ENCODE assay signal across 6 cellular contexts in genomic region chr20:63730189-63730733, GRCh38. TPM values are rescaled to one million over a fixed set of nuclear protein-coding genes. Genes with fewer than 3 reads are reported as not detected.
A peak's percentile ranks its signal among the peaks of the same experiment; 100 is the strongest.
DNase-seq lines count a peak whose midpoint lies in the region; ATAC-seq and TF ChIP-seq lines count a peak whose summit lies in the region.
"Not testable (repeated sequence)": the region's sequence is repeated elsewhere in the genome, so short reads cannot be mapped to it uniquely, and the experiment has no call there.

No MANE protein-coding gene starts in this region.

- ATAC-seq in sciatic nerve, result not testable (repeated sequence)

- peak overlapping the region in 9 of 11 experiments; percentile 23 to 96 (median 86); a peak in 18 of 22 replicates for H3K27ac ChIP-seq in BLaER1 treated with 17β-estradiol and CSF1 and Interleukin-3, amounts not matched to agents 10 nM and 100 nM
- H3K27ac ChIP-seq in KOPT-K1 (ENCODE audit: low read depth, low read length, poor library complexity, severe bottlenecking) (peak overlapping the region; percentile 92), RWPE1 (peak overlapping the region; percentile 17)
- peak overlapping the region; percentile 42 for H3K27ac ChIP-seq in effector memory CD4-positive, alpha-beta T cell (ENCODE audit: insufficient read depth, low read length, poor library complexity, severe bottlenecking)

- H3K4me2 ChIP-seq in BLaER1 treated with 17β-estradiol and CSF1 and Interleukin-3, amounts not matched to agents 10 nM and 100 nM, result peak overlapping the region; percentile 63 to 90 (median 79)

- H3K27ac Mint-ChIP-seq in activated T-helper 2 cell treated with anti-CD3 and anti-CD28 coated beads, Interferon-gamma antibody, Interleukin-2, Interleukin-4, amounts not matched to agents 10 μg/mL and 5 μg/mL and 100 μg/mL, durations not matched to agents 14 hours and 24 hours and 36 hours, result not testable (repeated sequence)

- peak overlapping the region in 1 of 10 experiments; percentile 7; a peak in 1 of 20 replicates for H3K4me3 ChIP-seq in BLaER1 treated with 17β-estradiol and CSF1 and Interleukin-3, amounts not matched to agents 10 nM and 100 nM
- H3K4me3 ChIP-seq in effector memory CD4-positive, alpha-beta T cell (ENCODE audit: insufficient read depth, low read depth, low read length, poor library complexity, severe bottlenecking), result not testable (repeated sequence)

- peak overlapping the region in 8 of 11 experiments; percentile 46 to 81 (median 68); a peak in 12 of 22 replicates for H3K9ac ChIP-seq in BLaER1 treated with 17β-estradiol and CSF1 and Interleukin-3, amounts not matched to agents 10 nM and 100 nM

- not testable (repeated sequence) for DNase-seq in RWPE1 (ENCODE audit: low spot score); activated T-helper 2 cell treated with anti-CD3 and anti-CD28 coated beads, Interferon-gamma antibody, Interleukin-2, Interleukin-4, amounts not matched to agents 10 μg/mL and 5 μg/mL and 100 μg/mL, durations not matched to agents 14 hours and 24 hours and 36 hours (ENCODE audit: low spot score); effector memory CD4-positive, alpha-beta T cell
- DNase-seq in sciatic nerve (ENCODE audit: low spot score), result peak; percentile 49

- intact Hi-C loops in activated T-helper 2 cell treated with anti-CD3 and anti-CD28 coated beads, Interferon-gamma antibody, Interleukin-2, Interleukin-4, amounts not matched to agents 10 μg/mL and 5 μg/mL and 100 μg/mL, durations not matched to agents 14 hours and 24 hours and 36 hours (cut with micrococcal nuclease), result loop anchor here (5.0 to 10.0 kb wide), 2 partner anchors 93 to 135 kb away; partner anchors contain the start of genes ABHD16B and TPD52L2
- intact Hi-C loops in sciatic nerve (cut with DNase I), result not testable (repeated sequence)

- peaks cover 13% of the 10 kb centered on the region for H3K9me3 Mint-ChIP-seq in activated T-helper 2 cell treated with anti-CD3 and anti-CD28 coated beads, Interferon-gamma antibody, Interleukin-2, Interleukin-4, amounts not matched to agents 10 μg/mL and 5 μg/mL and 100 μg/mL, durations not matched to agents 14 hours and 24 hours and 36 hours

- peaks cover 38% of the 10 kb centered on the region for H3K4me1 Mint-ChIP-seq in activated T-helper 2 cell treated with anti-CD3 and anti-CD28 coated beads, Interferon-gamma antibody, Interleukin-2, Interleukin-4, amounts not matched to agents 10 μg/mL and 5 μg/mL and 100 μg/mL, durations not matched to agents 14 hours and 24 hours and 36 hours (ENCODE audit: low read depth)

- peaks cover 49 to 85% (median 82%) of the 10 kb centered on the region in 10 experiments for H3K4me1 ChIP-seq in BLaER1 treated with 17β-estradiol and CSF1 and Interleukin-3, amounts not matched to agents 10 nM and 100 nM
- H3K4me1 ChIP-seq in effector memory CD4-positive, alpha-beta T cell (ENCODE audit: control insufficient read depth, insufficient read depth, low read length, poor library complexity, severe bottlenecking), result peaks cover 42% of the 10 kb centered on the region

- peak overlapping the region; percentile 32 for H3K4me3 Mint-ChIP-seq in activated T-helper 2 cell treated with anti-CD3 and anti-CD28 coated beads, Interferon-gamma antibody, Interleukin-2, Interleukin-4, amounts not matched to agents 10 μg/mL and 5 μg/mL and 100 μg/mL, durations not matched to agents 14 hours and 24 hours and 36 hours (ENCODE audit: low read depth)

- H3K9me3 ChIP-seq in BLaER1 treated with 17β-estradiol and CSF1 and Interleukin-3, amounts not matched to agents 10 nM and 100 nM (replicated peaks in 1 of 11), result peaks cover 8 to 25% (median 20%) of the 10 kb centered on the region in 11 experiments
- H3K9me3 ChIP-seq in KOPT-K1 (ENCODE audit: insufficient read depth, low read length, poor library complexity, severe bottlenecking); effector memory CD4-positive, alpha-beta T cell (ENCODE audit: control insufficient read depth, low read length): not testable (repeated sequence)

- TF ChIP-seq CTCF in RWPE1 (conservative IDR thresholded peaks at IDR 0.05; ENCODE audit: low read depth), result not testable (repeated sequence)

- POLR2A ChIA-PET in RWPE1 (lab: Yijun Ruan, JAX; ENCODE audit: low non-redundant PET), result not testable (repeated sequence)

- peaks cover 47 to 65% (median 60%) of the 10 kb centered on the region in 11 experiments for H3K36me3 ChIP-seq in BLaER1 treated with 17β-estradiol and CSF1 and Interleukin-3, amounts not matched to agents 10 nM and 100 nM
- peaks cover 35% of the 10 kb centered on the region for H3K36me3 ChIP-seq in KOPT-K1 (ENCODE audit: insufficient read depth, low read length)
- H3K36me3 ChIP-seq in effector memory CD4-positive, alpha-beta T cell (ENCODE audit: control insufficient read depth, insufficient read depth, low read length), result peaks cover 20% of the 10 kb centered on the region

- H3K36me3 Mint-ChIP-seq in activated T-helper 2 cell treated with anti-CD3 and anti-CD28 coated beads, Interferon-gamma antibody, Interleukin-2, Interleukin-4, amounts not matched to agents 10 μg/mL and 5 μg/mL and 100 μg/mL, durations not matched to agents 14 hours and 24 hours and 36 hours (ENCODE audit: low read depth), result peaks cover 47% of the 10 kb centered on the region

- H3K27me3 ChIP-seq in BLaER1 treated with 17β-estradiol and CSF1 and Interleukin-3, amounts not matched to agents 10 nM and 100 nM; effector memory CD4-positive, alpha-beta T cell (replicated peaks; ENCODE audit: control insufficient read depth, insufficient read depth, low read length, poor library complexity, severe bottlenecking): not testable (repeated sequence)

- not testable (repeated sequence) for H3K27me3 Mint-ChIP-seq in activated T-helper 2 cell treated with anti-CD3 and anti-CD28 coated beads, Interferon-gamma antibody, Interleukin-2, Interleukin-4, amounts not matched to agents 10 μg/mL and 5 μg/mL and 100 μg/mL, durations not matched to agents 14 hours and 24 hours and 36 hours (ENCODE audit: low read depth)

- CTCF ChIA-PET in RWPE1 (lab: Yijun Ruan, JAX), result interaction anchor here (0.7 kb wide), 1 partner anchor 56 kb away, joined by 4 read pairs; no protein-coding TSS in a partner anchor

- H4K20me1 ChIP-seq in BLaER1 treated with 17β-estradiol and CSF1 and Interleukin-3, amounts not matched to agents 10 nM and 100 nM, result peaks cover 6 to 88% (median 40%) of the 10 kb centered on the region in 11 experiments; a peak in 20 of 22 replicates

RNA-seq across cellular contexts. Expression of gene LIME1, which starts 6.2 kb away (rescaled TPM):
- 15.7 TPM in 2 replicates for total RNA-seq in activated T-helper 2 cell treated with anti-CD3 and anti-CD28 coated beads, Interferon-gamma antibody, Interleukin-2, Interleukin-4, amounts not matched to agents 10 μg/mL and 5 μg/mL and 100 μg/mL, durations not matched to agents 14 hours and 24 hours and 36 hours
- total RNA-seq in sciatic nerve, result 8.1 TPM

RNA-seq across cellular contexts. Expression of gene SLC2A4RG, which starts 9.3 kb away (rescaled TPM):
- 48.3 and 53.0 TPM in 2 replicates for total RNA-seq in activated T-helper 2 cell treated with anti-CD3 and anti-CD28 coated beads, Interferon-gamma antibody, Interleukin-2, Interleukin-4, amounts not matched to agents 10 μg/mL and 5 μg/mL and 100 μg/mL, durations not matched to agents 14 hours and 24 hours and 36 hours
- 73.0 TPM for total RNA-seq in sciatic nerve

RNA-seq across cellular contexts. Expression of gene ZGPAT, which starts 22.4 kb away (rescaled TPM):
- total RNA-seq in activated T-helper 2 cell treated with anti-CD3 and anti-CD28 coated beads, Interferon-gamma antibody, Interleukin-2, Interleukin-4, amounts not matched to agents 10 μg/mL and 5 μg/mL and 100 μg/mL, durations not matched to agents 14 hours and 24 hours and 36 hours, result 29.0 and 36.1 TPM in 2 replicates
- total RNA-seq in sciatic nerve, result 23.8 TPM

RNA-seq across cellular contexts. Expression of gene ARFRP1, which starts 22.5 kb away (rescaled TPM):
- total RNA-seq in activated T-helper 2 cell treated with anti-CD3 and anti-CD28 coated beads, Interferon-gamma antibody, Interleukin-2, Interleukin-4, amounts not matched to agents 10 μg/mL and 5 μg/mL and 100 μg/mL, durations not matched to agents 14 hours and 24 hours and 36 hours, result 59.0 and 59.1 TPM in 2 replicates
- total RNA-seq in sciatic nerve, result 49.1 TPM

RNA-seq across cellular contexts. Expression of gene TNFRSF6B, which starts 33.8 kb away (rescaled TPM):
- not detected in 2 replicates for total RNA-seq in activated T-helper 2 cell treated with anti-CD3 and anti-CD28 coated beads, Interferon-gamma antibody, Interleukin-2, Interleukin-4, amounts not matched to agents 10 μg/mL and 5 μg/mL and 100 μg/mL, durations not matched to agents 14 hours and 24 hours and 36 hours
- 6.1 TPM for total RNA-seq in sciatic nerve

Comparison
In these comparisons a context has a peak if more than half of its experiments do, and no peak if none do; other contexts are left out.
1. H3K27ac ChIP-seq: peak in every context shown above with its lines; median percentile 92 in KOPT-K1; 86 in BLaER1 treated with 17β-estradiol and CSF1 and Interleukin-3, amounts not matched to agents 10 nM and 100 nM; 42 in effector memory CD4-positive, alpha-beta T cell; 17 in RWPE1.